In genomic region chr4:53186714-53187358, GRCh38 we compare ENCODE assay signal across 1 cellular context.
A peak's percentile ranks its signal among the peaks of the same experiment; 100 is the strongest.
TF ChIP-seq lines count a peak whose summit lies in the region.

No MANE protein-coding gene starts in this region.

TF ChIP-seq in K562, 482 proteins besides CTCF, POLR2A, EP300 and RAD21 (continued from another document and continues in another):
- TF ChIP-seq ZNF253 (CRISPR knock-in tag; conservative IDR thresholded peaks at IDR 0.05) (no peak), ADNP (tag; IDR thresholded peaks at IDR 0.05) (peak; percentile 92), RFX7 (CRISPR knock-in tag; IDR thresholded peaks at IDR 0.05) (no peak), MCM3 (IDR thresholded peaks at IDR 0.05) (no peak), ZNF24 (IDR thresholded peaks at IDR 0.05) (no peak), GABPB2 (CRISPR knock-in tag; conservative IDR thresholded peaks at IDR 0.05) (no peak), YBX1 (IDR thresholded peaks at IDR 0.05) (no peak), IRF9 (tag; IDR thresholded peaks at IDR 0.05) (no peak), ZNF239 (CRISPR knock-in tag; IDR thresholded peaks at IDR 0.05) (no peak), ZNF583 (CRISPR knock-in tag; IDR thresholded peaks at IDR 0.05) (no peak), POLR3A (IDR thresholded peaks at IDR 0.05; ENCODE audit: borderline replicate concordance, extremely low read depth, insufficient read depth, insufficient read length) (no peak), OTX1 (CRISPR knock-in tag; IDR thresholded peaks at IDR 0.05) (no peak), MGA (IDR thresholded peaks at IDR 0.05) (no peak), ZNF518B (CRISPR knock-in tag; IDR thresholded peaks at IDR 0.05) (no peak), MLX (CRISPR knock-in tag; conservative IDR thresholded peaks at IDR 0.05) (no peak), HIVEP1 (CRISPR knock-in tag; IDR thresholded peaks at IDR 0.05) (no peak), CHD7 (IDR thresholded peaks at IDR 0.05; ENCODE audit: low read depth, low read length) (no peak), MEIS2 (IDR thresholded peaks at IDR 0.05; ENCODE audit: partially characterized antibody) (peak; percentile 70)
- TF ChIP-seq, protein P1, sequence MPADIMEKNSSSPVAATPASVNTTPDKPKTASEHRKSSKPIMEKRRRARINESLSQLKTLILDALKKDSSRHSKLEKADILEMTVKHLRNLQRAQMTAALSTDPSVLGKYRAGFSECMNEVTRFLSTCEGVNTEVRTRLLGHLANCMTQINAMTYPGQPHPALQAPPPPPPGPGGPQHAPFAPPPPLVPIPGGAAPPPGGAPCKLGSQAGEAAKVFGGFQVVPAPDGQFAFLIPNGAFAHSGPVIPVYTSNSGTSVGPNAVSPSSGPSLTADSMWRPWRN (IDR thresholded peaks at IDR 0.05; ENCODE audit: low read depth), result no peak
- TF ChIP-seq, protein P2, sequence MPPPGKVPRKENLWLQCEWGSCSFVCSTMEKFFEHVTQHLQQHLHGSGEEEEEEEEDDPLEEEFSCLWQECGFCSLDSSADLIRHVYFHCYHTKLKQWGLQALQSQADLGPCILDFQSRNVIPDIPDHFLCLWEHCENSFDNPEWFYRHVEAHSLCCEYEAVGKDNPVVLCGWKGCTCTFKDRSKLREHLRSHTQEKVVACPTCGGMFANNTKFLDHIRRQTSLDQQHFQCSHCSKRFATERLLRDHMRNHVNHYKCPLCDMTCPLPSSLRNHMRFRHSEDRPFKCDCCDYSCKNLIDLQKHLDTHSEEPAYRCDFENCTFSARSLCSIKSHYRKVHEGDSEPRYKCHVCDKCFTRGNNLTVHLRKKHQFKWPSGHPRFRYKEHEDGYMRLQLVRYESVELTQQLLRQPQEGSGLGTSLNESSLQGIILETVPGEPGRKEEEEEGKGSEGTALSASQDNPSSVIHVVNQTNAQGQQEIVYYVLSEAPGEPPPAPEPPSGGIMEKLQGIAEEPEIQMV (tag; conservative IDR thresholded peaks at IDR 0.05; ENCODE audit: low read depth), result no peak
